20 cellular contexts compared by ENCODE assay signal in the genomic region with DNA sequence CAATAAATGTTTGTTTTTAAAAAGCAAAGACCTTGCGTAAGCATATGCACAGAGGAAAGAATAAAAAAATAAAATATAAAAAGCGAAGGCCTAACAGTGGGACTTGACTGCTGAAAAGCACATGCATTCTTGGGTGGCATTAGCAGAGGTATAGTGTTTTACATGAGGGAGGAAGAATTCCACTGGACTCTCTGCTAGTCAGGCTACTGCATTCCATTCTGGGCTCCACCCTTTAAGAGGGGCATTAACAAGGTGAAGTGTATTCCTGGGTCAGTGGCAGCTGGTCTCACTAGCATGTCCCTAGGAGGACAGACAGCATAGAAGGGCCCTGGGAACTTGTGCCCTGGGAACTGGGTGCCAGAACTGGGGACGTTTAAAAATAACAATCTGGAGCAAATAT.
"Had no signal": no experiment of that assay in that cellular context is flagged by ENCODE, and none has a peak within 500 bp of the region (broad histone marks: within the 10 kb centered on the region; RNA-seq: fewer than 3 reads in every experiment).

No MANE protein-coding gene starts in this region.

- H3K9me3 ChIP-seq: esophagus squamous epithelium, heart right ventricle, left ventricle myocardium inferior, mucosa of descending colon, spleen, tibial nerve had no signal

- H3K36me3 ChIP-seq: esophagus squamous epithelium, heart right ventricle, left ventricle myocardium inferior, spleen, tibial nerve had no signal

- H3K4me1 ChIP-seq: esophagus squamous epithelium had no signal

- H3K4me3 ChIP-seq: esophagus squamous epithelium, heart right ventricle, left ventricle myocardium inferior, mucosa of descending colon, spleen, tibial nerve had no signal

- DNase-seq: activated CD4-positive, alpha-beta T cell treated with anti-CD3 and anti-CD28 coated beads, Interleukin-2, amount 50 U/mL, for 1 hour; activated CD8-positive, alpha-beta T cell treated with anti-CD3 and anti-CD28 coated beads for 36 hours; activated naive CD4-positive, alpha-beta T cell; activated T-cell treated with anti-CD3 and anti-CD28 coated beads, Interleukin-2, amount 50 U/mL, for 72 hours; anterior cingulate cortex; effector CD8-positive, alpha-beta T cell; esophagus squamous epithelium; foreskin melanocyte; heart right ventricle; left ventricle myocardium inferior; mucosa of descending colon; right cardiac atrium; spleen; stimulated activated naive CD4-positive, alpha-beta T cell treated with Interleukin-2 at 50 U/mL for 16 hours; T-helper 17 cell; T1000 had no signal

- H3K27ac ChIP-seq: epithelial cell of prostate, esophagus squamous epithelium, heart right ventricle, left ventricle myocardium inferior, spleen, tibial nerve had no signal

- H3K27me3 ChIP-seq: esophagus squamous epithelium, heart right ventricle, spleen, tibial nerve had no signal

- ATAC-seq: activated CD8-positive, alpha-beta T cell treated with anti-CD3 and anti-CD28 coated beads for 36 hours; activated naive CD4-positive, alpha-beta T cell treated with anti-CD3 and anti-CD28 coated beads, Interleukin-2, amount 50 U/mL, for 72 hours; activated T-cell treated with anti-CD3 and anti-CD28 coated beads, Interleukin-2, amount 50 U/mL, for 72 hours; heart right ventricle; mucosa of descending colon; natural killer cell treated with Interleukin-12 subunit alpha and Interleukin-12 subunit beta and Interleukin-15 and Interleukin-18, amount 100 ng/mL, for 72 hours; right cardiac atrium; T-helper 17 cell had no signal
